In the genomic region with DNA sequence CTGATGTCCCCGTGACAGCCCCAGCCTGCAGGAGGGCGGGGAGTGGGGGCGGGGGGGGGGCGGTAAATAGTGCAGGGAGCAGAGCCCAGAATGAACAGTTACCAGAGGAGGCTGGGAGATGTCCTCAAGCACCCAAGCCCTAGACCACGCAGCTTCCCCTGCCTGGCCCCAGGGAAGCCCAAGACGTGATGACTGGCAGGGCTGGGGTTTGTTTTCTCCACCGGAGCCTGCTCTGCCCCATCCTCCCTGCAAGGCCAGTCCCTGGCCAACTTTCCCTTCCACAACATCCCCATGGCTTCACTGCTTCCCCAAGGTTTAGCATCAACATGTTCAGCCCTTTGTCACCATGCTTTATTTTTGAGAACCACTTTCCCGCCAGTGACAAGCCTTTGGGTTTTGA, we compare ENCODE assay signal across 36 cellular contexts. TPM values are rescaled to one million over a fixed set of nuclear protein-coding genes. Genes with fewer than 3 reads are reported as not detected.
A peak's percentile ranks its signal among the peaks of the same experiment; 100 is the strongest.
DNase-seq lines count a peak whose midpoint lies in the region; ATAC-seq and TF ChIP-seq lines count a peak whose summit lies in the region.
"Had no signal": no experiment of that assay in that cellular context is flagged by ENCODE, and none has a peak within 500 bp of the region (broad histone marks: within the 10 kb centered on the region; RNA-seq: fewer than 3 reads in every experiment).

No MANE protein-coding gene starts in this region.

- H3K27ac ChIP-seq in esophagus squamous epithelium = no peak overlapping the region
- H3K27ac ChIP-seq: 22Rv1, C4-2B, cardiac muscle cell, colonic mucosa, epithelial cell of prostate, GM23248, HL-60, neutrophil, PC-9, prostate gland, transverse colon had no signal

- intact Hi-C loops in activated CD4-positive, alpha-beta memory T cell treated with anti-CD3 and anti-CD28 coated beads for 36 hours (cut with micrococcal nuclease) = no loop called here
- intact Hi-C loops in esophagus squamous epithelium (cut with DNase I) = no loop called here

- H3K9me3 ChIP-seq in esophagus squamous epithelium = no peaks in the 10 kb centered on the region
- H3K9me3 ChIP-seq: colonic mucosa, neutrophil, prostate gland, SK-N-SH, transverse colon had no signal

- no peaks in the 10 kb centered on the region for H3K4me1 Mint-ChIP-seq in T-helper 1 cell treated with Interleukin-12 subunit alpha and Interleukin-12 subunit beta and Interleukin-4 antibody, amounts not matched to agents 30 μg/mL and 1 μg/mL, for 36 hours (ENCODE audit: low read depth)
- peaks cover 16% of the 10 kb centered on the region for H3K4me1 Mint-ChIP-seq in WTC11
- H3K4me1 Mint-ChIP-seq in activated CD4-positive, alpha-beta memory T cell treated with anti-CD3 and anti-CD28 coated beads for 36 hours (ENCODE audit: low read depth) = peaks cover 3% of the 10 kb centered on the region

- H3K9me3 Mint-ChIP-seq in T-helper 1 cell treated with Interleukin-12 subunit alpha and Interleukin-12 subunit beta and Interleukin-4 antibody, amounts not matched to agents 30 μg/mL and 1 μg/mL, for 36 hours = no peaks in the 10 kb centered on the region
- peaks cover 5% of the 10 kb centered on the region; the same call in 1 of the 2 replicates for H3K9me3 Mint-ChIP-seq in WTC11
- H3K9me3 Mint-ChIP-seq in activated CD4-positive, alpha-beta memory T cell treated with anti-CD3 and anti-CD28 coated beads for 36 hours = no peaks in the 10 kb centered on the region
- H3K9me3 Mint-ChIP-seq: activated naive CD4-positive, alpha-beta T cell treated with anti-CD3 and anti-CD28 coated beads, Interleukin-2, amount 50 U/mL, for 72 hours had no signal

- TF ChIP-seq POLR2A in esophagus squamous epithelium (IDR thresholded peaks at IDR 0.05) = no peak

- 21 to 46% methylated on average over 3 to 4 of the region's 8 CpGs for WGBS in esophagus squamous epithelium, 2 donors

- no peak for TF ChIP-seq CTCF in WTC11 (IDR thresholded peaks at IDR 0.05)
- TF ChIP-seq CTCF in esophagus squamous epithelium (IDR thresholded peaks at IDR 0.05) = no peak

- no peak for ATAC-seq in WTC11
- ATAC-seq: activated CD4-positive, CD25-positive, alpha-beta regulatory T cell treated with anti-CD3 and anti-CD28 coated beads, Interleukin-2, amount 50 U/mL, for 24 hours; activated naive CD4-positive, alpha-beta T cell treated with anti-CD3 and anti-CD28 coated beads, Interleukin-2, amount 50 U/mL, for 72 hours; sciatic nerve had no signal

- CTCF ChIA-PET in WTC11 (lab: Charles Lee) = interaction anchor here (0.6 to 1.3 kb wide), 3 partner anchors 9 to 139 kb away, joined by 3 to 4 read pairs (median 4); no protein-coding TSS in a partner anchor
- CTCF ChIA-PET in activated CD4-positive, alpha-beta memory T cell treated with anti-CD3 and anti-CD28 coated beads for 36 hours (lab: Charles Lee) = no interaction called here

- no peaks in the 10 kb centered on the region for H3K36me3 ChIP-seq in esophagus squamous epithelium
- H3K36me3 ChIP-seq: cardiac muscle cell, colonic mucosa, neutrophil, prostate gland, transverse colon had no signal

- peaks cover 9 to 81% (median 11%) of the 10 kb centered on the region in 4 donors for H3K27me3 ChIP-seq in esophagus squamous epithelium

- POLR2A ChIA-PET in WTC11 (lab: Charles Lee) = no interaction called here
- POLR2A ChIA-PET in activated CD4-positive, alpha-beta memory T cell treated with anti-CD3 and anti-CD28 coated beads for 36 hours (lab: Charles Lee) = no interaction called here

- no peak overlapping the region for H3K4me3 ChIP-seq in esophagus squamous epithelium
- H3K4me3 ChIP-seq: cardiac muscle cell, colonic mucosa, GM23248, PC-9 had no signal

- DNase-seq in T-helper 1 cell (no peak), WTC11 (ENCODE audit: low spot score) (no peak), mesenteric fat pad (ENCODE audit: low spot score) (peak; percentile 65), NCI-H2029 (lab: John Stamatoyannopoulos, UW) (no peak), esophagus squamous epithelium (lab: John Stamatoyannopoulos, UW) (no peak)
- DNase-seq in stimulated activated CD8-positive, alpha-beta memory T cell treated with anti-CD3 and anti-CD28 coated beads, Interleukin-4, amount 100 ng/mL, for 48 hours = peak; percentile 19
- DNase-seq in activated CD4-positive, alpha-beta memory T cell treated with anti-CD3 and anti-CD28 coated beads for 36 hours = no peak
- DNase-seq: activated CD4-positive, alpha-beta T cell treated with anti-CD3 and anti-CD28 coated beads, Interleukin-2, amount 50 U/mL, for 4 hours; anterior cingulate cortex; Calu3; colonic mucosa; DMS79 treated with DMSO at 0.1 percent for 48 hours; effector CD4-positive, alpha-beta T cell; GM23248; hypothalamus; MM.1S; NCI-H1417 treated with DMSO at 0.1 percent for 48 hours; NCI-H2081 treated with DMSO at 0.1 percent for 48 hours; NCI-H226; NCI-H69; PC-9; stimulated activated CD4-positive, alpha-beta T cell treated with anti-CD3 and anti-CD28 coated beads, Interleukin-4, amount 100 ng/mL, for 1 hour; T-helper 2 cell; transverse colon had no signal

- peaks cover 10 to 28% (median 18%) of the 10 kb centered on the region in 3 donors for H3K4me1 ChIP-seq in esophagus squamous epithelium
- H3K4me1 ChIP-seq: prostate gland had no signal

- peaks cover 84% of the 10 kb centered on the region for H3K27me3 Mint-ChIP-seq in T-helper 1 cell treated with Interleukin-12 subunit alpha and Interleukin-12 subunit beta and Interleukin-4 antibody, amounts not matched to agents 30 μg/mL and 1 μg/mL, for 36 hours (ENCODE audit: low read depth)
- peaks cover 91% of the 10 kb centered on the region for H3K27me3 Mint-ChIP-seq in WTC11 (ENCODE audit: low read depth)
- H3K27me3 Mint-ChIP-seq in activated CD4-positive, alpha-beta memory T cell treated with anti-CD3 and anti-CD28 coated beads for 36 hours = peaks cover 41% of the 10 kb centered on the region

- H3K27ac Mint-ChIP-seq in T-helper 1 cell treated with Interleukin-12 subunit alpha and Interleukin-12 subunit beta and Interleukin-4 antibody, amounts not matched to agents 30 μg/mL and 1 μg/mL, for 36 hours = no peak overlapping the region
- no peak overlapping the region for H3K27ac Mint-ChIP-seq in WTC11
- H3K27ac Mint-ChIP-seq in activated CD4-positive, alpha-beta memory T cell treated with anti-CD3 and anti-CD28 coated beads for 36 hours = no peak overlapping the region
- H3K27ac Mint-ChIP-seq: activated naive CD4-positive, alpha-beta T cell treated with anti-CD3 and anti-CD28 coated beads, Interleukin-2, amount 50 U/mL, for 72 hours had no signal

- H3K36me3 Mint-ChIP-seq in T-helper 1 cell treated with Interleukin-12 subunit alpha and Interleukin-12 subunit beta and Interleukin-4 antibody, amounts not matched to agents 30 μg/mL and 1 μg/mL, for 36 hours (ENCODE audit: low read depth) = no peaks in the 10 kb centered on the region
- H3K36me3 Mint-ChIP-seq in WTC11 = no peaks in the 10 kb centered on the region
- H3K36me3 Mint-ChIP-seq in activated CD4-positive, alpha-beta memory T cell treated with anti-CD3 and anti-CD28 coated beads for 36 hours = no peaks in the 10 kb centered on the region
- H3K36me3 Mint-ChIP-seq: activated naive CD4-positive, alpha-beta T cell treated with anti-CD3 and anti-CD28 coated beads, Interleukin-2, amount 50 U/mL, for 72 hours had no signal

- peak overlapping the region; percentile 18 for H3K4me3 Mint-ChIP-seq in T-helper 1 cell treated with Interleukin-12 subunit alpha and Interleukin-12 subunit beta and Interleukin-4 antibody, amounts not matched to agents 30 μg/mL and 1 μg/mL, for 36 hours
- H3K4me3 Mint-ChIP-seq in WTC11 = peak overlapping the region; percentile 57; the same call in 1 of the 2 replicates
- no peak overlapping the region for H3K4me3 Mint-ChIP-seq in activated CD4-positive, alpha-beta memory T cell treated with anti-CD3 and anti-CD28 coated beads for 36 hours

TF ChIP-seq in WTC11, 78 proteins besides CTCF, POLR2A, EP300 and RAD21 (continues in another document):
- TF ChIP-seq GTF2I (CRISPR knock-in tag; conservative IDR thresholded peaks at IDR 0.05) = no peak
- TF ChIP-seq, protein P1, sequence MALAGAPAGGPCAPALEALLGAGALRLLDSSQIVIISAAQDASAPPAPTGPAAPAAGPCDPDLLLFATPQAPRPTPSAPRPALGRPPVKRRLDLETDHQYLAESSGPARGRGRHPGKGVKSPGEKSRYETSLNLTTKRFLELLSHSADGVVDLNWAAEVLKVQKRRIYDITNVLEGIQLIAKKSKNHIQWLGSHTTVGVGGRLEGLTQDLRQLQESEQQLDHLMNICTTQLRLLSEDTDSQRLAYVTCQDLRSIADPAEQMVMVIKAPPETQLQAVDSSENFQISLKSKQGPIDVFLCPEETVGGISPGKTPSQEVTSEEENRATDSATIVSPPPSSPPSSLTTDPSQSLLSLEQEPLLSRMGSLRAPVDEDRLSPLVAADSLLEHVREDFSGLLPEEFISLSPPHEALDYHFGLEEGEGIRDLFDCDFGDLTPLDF (CRISPR knock-in tag; IDR thresholded peaks at IDR 0.05) = no peak

RNA-seq across cellular contexts. Expression of a gene that starts 1.4 kb away (rescaled TPM):
- 0.07 TPM in 1 of 3 replicates, not detected in the others for total RNA-seq in WTC11 (2021)
- 0.51 TPM for total RNA-seq in mesenteric fat pad
- total RNA-seq in activated CD4-positive, alpha-beta memory T cell treated with anti-CD3 and anti-CD28 coated beads for 36 hours = not detected
- total RNA-seq in esophagus squamous epithelium = 1 to 10 TPM in 1 of 4 donors, under 1 TPM in 2, not detected in 1; 0.23 to 1.8 (median 0.76) TPM
- total RNA-seq: activated naive CD4-positive, alpha-beta T cell treated with anti-CD3 and anti-CD28 coated beads, Interleukin-2, amount 50 U/mL, for 72 hours had no signal

RNA-seq across cellular contexts. Expression of a gene that starts 59.2 kb away (rescaled TPM):
- total RNA-seq in WTC11 (2021) (0.14 to 0.28 TPM (median 0.14 TPM) in 3 replicates), mesenteric fat pad (121 TPM), esophagus squamous epithelium (10 to 100 TPM in 1 of 4 donors, 1 to 10 TPM in 3; 1.7 to 21.6 (median 8.0) TPM)
- not detected for total RNA-seq in activated CD4-positive, alpha-beta memory T cell treated with anti-CD3 and anti-CD28 coated beads for 36 hours
- total RNA-seq: activated naive CD4-positive, alpha-beta T cell treated with anti-CD3 and anti-CD28 coated beads, Interleukin-2, amount 50 U/mL, for 72 hours; Calu3; GM23248 had no signal

Comparison
In these comparisons a context has a peak if more than half of its experiments do, and no peak if none do; other contexts are left out.
1. DNase-seq: peak in mesenteric fat pad (single experiment) and stimulated activated CD8-positive, alpha-beta memory T cell treated with anti-CD3 and anti-CD28 coated beads, Interleukin-4, amount 100 ng/mL, for 48 hours (single experiment); none in T-helper 1 cell (0 of 5), WTC11 (single experiment), activated CD4-positive, alpha-beta memory T cell treated with anti-CD3 and anti-CD28 coated beads for 36 hours (single experiment), NCI-H2029 (single experiment) and esophagus squamous epithelium (single experiment).